ENCODE assay signal across 2 cellular contexts in the genomic region with DNA sequence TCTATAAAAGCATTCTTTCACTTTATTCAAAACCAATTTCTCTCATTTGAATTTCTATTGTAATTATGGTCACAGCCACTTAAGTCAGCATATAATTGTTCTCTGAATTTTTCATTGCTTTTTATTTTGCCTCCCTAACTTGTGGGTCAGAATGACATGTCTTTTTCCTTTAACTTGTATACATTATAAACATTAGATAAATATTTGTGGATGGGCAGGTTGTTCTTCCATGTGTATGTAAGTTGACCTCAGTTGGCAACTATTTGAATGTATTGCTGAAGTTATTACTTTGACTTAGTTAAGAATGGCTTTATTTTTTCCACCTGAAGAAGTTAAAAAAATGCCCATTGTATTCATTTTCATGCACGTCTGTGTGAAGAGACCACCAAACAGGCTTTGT.
TF ChIP-seq lines count a peak whose summit lies in the region.

No MANE protein-coding gene starts in this region.

TF ChIP-seq in GM23338, 12 proteins besides CTCF, POLR2A, EP300 and RAD21 (continues in another document):
- no peak for TF ChIP-seq ZNF114 (CRISPR knock-in tag; IDR thresholded peaks at IDR 0.05)
- no peak for TF ChIP-seq ZNF331 (CRISPR knock-in tag; IDR thresholded peaks at IDR 0.05; ENCODE audit: low read depth)
- TF ChIP-seq NANOG (IDR thresholded peaks at IDR 0.05; ENCODE audit: borderline replicate concordance), result no peak
- TF ChIP-seq STAT1 (IDR thresholded peaks at IDR 0.05; ENCODE audit: unreplicated experiment), result no peak
- no peak for TF ChIP-seq CREB1 (CRISPR knock-in tag; IDR thresholded peaks at IDR 0.05; ENCODE audit: low read depth)
- no peak for TF ChIP-seq POLR2AphosphoS5 (IDR thresholded peaks at IDR 0.05; ENCODE audit: low read depth)
- TF ChIP-seq, protein P1, sequence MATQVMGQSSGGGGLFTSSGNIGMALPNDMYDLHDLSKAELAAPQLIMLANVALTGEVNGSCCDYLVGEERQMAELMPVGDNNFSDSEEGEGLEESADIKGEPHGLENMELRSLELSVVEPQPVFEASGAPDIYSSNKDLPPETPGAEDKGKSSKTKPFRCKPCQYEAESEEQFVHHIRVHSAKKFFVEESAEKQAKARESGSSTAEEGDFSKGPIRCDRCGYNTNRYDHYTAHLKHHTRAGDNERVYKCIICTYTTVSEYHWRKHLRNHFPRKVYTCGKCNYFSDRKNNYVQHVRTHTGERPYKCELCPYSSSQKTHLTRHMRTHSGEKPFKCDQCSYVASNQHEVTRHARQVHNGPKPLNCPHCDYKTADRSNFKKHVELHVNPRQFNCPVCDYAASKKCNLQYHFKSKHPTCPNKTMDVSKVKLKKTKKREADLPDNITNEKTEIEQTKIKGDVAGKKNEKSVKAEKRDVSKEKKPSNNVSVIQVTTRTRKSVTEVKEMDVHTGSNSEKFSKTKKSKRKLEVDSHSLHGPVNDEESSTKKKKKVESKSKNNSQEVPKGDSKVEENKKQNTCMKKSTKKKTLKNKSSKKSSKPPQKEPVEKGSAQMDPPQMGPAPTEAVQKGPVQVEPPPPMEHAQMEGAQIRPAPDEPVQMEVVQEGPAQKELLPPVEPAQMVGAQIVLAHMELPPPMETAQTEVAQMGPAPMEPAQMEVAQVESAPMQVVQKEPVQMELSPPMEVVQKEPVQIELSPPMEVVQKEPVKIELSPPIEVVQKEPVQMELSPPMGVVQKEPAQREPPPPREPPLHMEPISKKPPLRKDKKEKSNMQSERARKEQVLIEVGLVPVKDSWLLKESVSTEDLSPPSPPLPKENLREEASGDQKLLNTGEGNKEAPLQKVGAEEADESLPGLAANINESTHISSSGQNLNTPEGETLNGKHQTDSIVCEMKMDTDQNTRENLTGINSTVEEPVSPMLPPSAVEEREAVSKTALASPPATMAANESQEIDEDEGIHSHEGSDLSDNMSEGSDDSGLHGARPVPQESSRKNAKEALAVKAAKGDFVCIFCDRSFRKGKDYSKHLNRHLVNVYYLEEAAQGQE (IDR thresholded peaks at IDR 0.05; ENCODE audit: unreplicated experiment), result no peak
- TF ChIP-seq EZH2 (IDR thresholded peaks at IDR 0.05; ENCODE audit: low read depth, unreplicated experiment), result no peak
- no peak for TF ChIP-seq EZH2phosphoT487 (IDR thresholded peaks at IDR 0.05; ENCODE audit: unreplicated experiment)
- TF ChIP-seq, protein P2, sequence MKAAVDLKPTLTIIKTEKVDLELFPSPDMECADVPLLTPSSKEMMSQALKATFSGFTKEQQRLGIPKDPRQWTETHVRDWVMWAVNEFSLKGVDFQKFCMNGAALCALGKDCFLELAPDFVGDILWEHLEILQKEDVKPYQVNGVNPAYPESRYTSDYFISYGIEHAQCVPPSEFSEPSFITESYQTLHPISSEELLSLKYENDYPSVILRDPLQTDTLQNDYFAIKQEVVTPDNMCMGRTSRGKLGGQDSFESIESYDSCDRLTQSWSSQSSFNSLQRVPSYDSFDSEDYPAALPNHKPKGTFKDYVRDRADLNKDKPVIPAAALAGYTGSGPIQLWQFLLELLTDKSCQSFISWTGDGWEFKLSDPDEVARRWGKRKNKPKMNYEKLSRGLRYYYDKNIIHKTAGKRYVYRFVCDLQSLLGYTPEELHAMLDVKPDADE (IDR thresholded peaks at IDR 0.05), result no peak

TF ChIP-seq in H1, 55 proteins besides CTCF, POLR2A, EP300 and RAD21:
- no peak for TF ChIP-seq CBX8 (IDR thresholded peaks at IDR 0.05; ENCODE audit: borderline replicate concordance, low read depth, low read length)
